In genomic region chr1:180948357-180948756, GRCh38 we compare ENCODE assay signal across 1 cellular context.
TF ChIP-seq lines count a peak whose summit lies in the region.

No MANE protein-coding gene starts in this region.

TF ChIP-seq in K562, 482 proteins besides CTCF, POLR2A, EP300 and RAD21 (continued from another document):
- TF ChIP-seq ZBTB11 (CRISPR knock-in tag; IDR thresholded peaks at IDR 0.05): no peak
- no peak for TF ChIP-seq ATF1 (CRISPR knock-in tag; IDR thresholded peaks at IDR 0.05)
- peak; percentile 39; the same call in 1 of the 2 replicates for TF ChIP-seq ATF1 (tag; IDR thresholded peaks at IDR 0.05)
- TF ChIP-seq CEBPG (CRISPR knock-in tag; IDR thresholded peaks at IDR 0.05): peak; percentile 53; the same call in 1 of the 2 replicates
- no peak for TF ChIP-seq CEBPG (tag; conservative IDR thresholded peaks at IDR 0.05 in 1 of 2, IDR thresholded peaks at IDR 0.05 in 1 of 2)
- no peak for TF ChIP-seq COPS2 (conservative IDR thresholded peaks at IDR 0.05)
- peak; percentile 55; the same call in 1 of the 2 replicates for TF ChIP-seq CREM (IDR thresholded peaks at IDR 0.05; ENCODE audit: low read depth)
- TF ChIP-seq ILF3 (IDR thresholded peaks at IDR 0.05; ENCODE audit: borderline replicate concordance): no peak
- TF ChIP-seq ZNF263 (CRISPR knock-in tag; IDR thresholded peaks at IDR 0.05; ENCODE audit: borderline replicate concordance): no peak
- TF ChIP-seq E2F8 (IDR thresholded peaks at IDR 0.05; ENCODE audit: low read depth, partially characterized antibody): no peak
- no peak for TF ChIP-seq ZNF696 (CRISPR knock-in tag; conservative IDR thresholded peaks at IDR 0.05)
- TF ChIP-seq BMI1 (IDR thresholded peaks at IDR 0.05; ENCODE audit: low read length): no peak
- no peak for TF ChIP-seq ADNP (tag; IDR thresholded peaks at IDR 0.05)
- TF ChIP-seq ZBTB17 (CRISPR knock-in tag; IDR thresholded peaks at IDR 0.05): no peak
- TF ChIP-seq SPI1 (IDR thresholded peaks at IDR 0.05; ENCODE audit: borderline replicate concordance, low read depth, low read length): no peak
- no peak for TF ChIP-seq NR2F6 (CRISPR knock-in tag; IDR thresholded peaks at IDR 0.05)
- TF ChIP-seq HLTF (IDR thresholded peaks at IDR 0.05): no peak
- no peak for TF ChIP-seq SAFB2 (IDR thresholded peaks at IDR 0.05; ENCODE audit: borderline replicate concordance, low read depth, low read length, severe bottlenecking)
- TF ChIP-seq NONO (IDR thresholded peaks at IDR 0.05; ENCODE audit: low read depth in 2 of 2, low read length in 1 of 2): no peak
- TF ChIP-seq BRD4 (IDR thresholded peaks at IDR 0.05): no peak
- TF ChIP-seq KLF6 (CRISPR knock-in tag; IDR thresholded peaks at IDR 0.05; ENCODE audit: borderline replicate concordance): no peak
- no peak for TF ChIP-seq XRCC3 (IDR thresholded peaks at IDR 0.05)
- no peak for TF ChIP-seq MEIS2 (IDR thresholded peaks at IDR 0.05; ENCODE audit: partially characterized antibody)
- TF ChIP-seq POLR2AphosphoS5 (IDR thresholded peaks at IDR 0.05; ENCODE audit: control insufficient read depth, insufficient read depth, low read depth, low read length): no peak
- TF ChIP-seq KDM1A (IDR thresholded peaks at IDR 0.05): no peak
- no peak for TF ChIP-seq RCOR1 (IDR thresholded peaks at IDR 0.05; ENCODE audit: borderline replicate concordance in 1 of 2, low read depth in 2 of 2, low read length in 2 of 2)
- TF ChIP-seq MYNN (IDR thresholded peaks at IDR 0.05): no peak
- TF ChIP-seq MYNN (CRISPR knock-in tag; IDR thresholded peaks at IDR 0.05): no peak
- no peak for TF ChIP-seq MTA1 (IDR thresholded peaks at IDR 0.05; ENCODE audit: borderline replicate concordance)
- TF ChIP-seq NR2C1 (IDR thresholded peaks at IDR 0.05): no peak
- no peak for TF ChIP-seq NR2C1 (tag; IDR thresholded peaks at IDR 0.05)
- no peak for TF ChIP-seq ZNF165 (CRISPR knock-in tag; IDR thresholded peaks at IDR 0.05; ENCODE audit: borderline replicate concordance)
- no peak for TF ChIP-seq HIVEP1 (CRISPR knock-in tag; IDR thresholded peaks at IDR 0.05)
- no peak for TF ChIP-seq HCFC1 (IDR thresholded peaks at IDR 0.05; ENCODE audit: low read depth, low read length)
- no peak for TF ChIP-seq RNF219 (CRISPR knock-in tag; IDR thresholded peaks at IDR 0.05)
- TF ChIP-seq ARID1B (IDR thresholded peaks at IDR 0.05): 0 out of 2 replicates have a peak, but pooled peaks have one; percentile 16
- TF ChIP-seq NKRF (IDR thresholded peaks at IDR 0.05; ENCODE audit: borderline replicate concordance): no peak
- no peak for TF ChIP-seq FOS (IDR thresholded peaks at IDR 0.05; ENCODE audit: extremely low read depth, insufficient read length)
- TF ChIP-seq CTBP1 (IDR thresholded peaks at IDR 0.05; ENCODE audit: borderline replicate concordance): no peak
- no peak for TF ChIP-seq CHAMP1 (IDR thresholded peaks at IDR 0.05)
- no peak for TF ChIP-seq ZBTB8A (IDR thresholded peaks at IDR 0.05; ENCODE audit: partially characterized antibody)
- TF ChIP-seq FOXJ2 (tag; IDR thresholded peaks at IDR 0.05): no peak
- no peak for TF ChIP-seq CXXC5 (CRISPR knock-in tag; IDR thresholded peaks at IDR 0.05)
- TF ChIP-seq CEBPB (tag; IDR thresholded peaks at IDR 0.05): peak; percentile 93
- peak; percentile 36; the same call in 1 of the 2 replicates for TF ChIP-seq CREB1 (IDR thresholded peaks at IDR 0.05)
- TF ChIP-seq CREB1 (CRISPR knock-in tag; IDR thresholded peaks at IDR 0.05): no peak
- TF ChIP-seq U2AF1 (optimal IDR thresholded peaks at IDR 0.05; ENCODE audit: low read depth, low read length): no peak
